In the genomic region with DNA sequence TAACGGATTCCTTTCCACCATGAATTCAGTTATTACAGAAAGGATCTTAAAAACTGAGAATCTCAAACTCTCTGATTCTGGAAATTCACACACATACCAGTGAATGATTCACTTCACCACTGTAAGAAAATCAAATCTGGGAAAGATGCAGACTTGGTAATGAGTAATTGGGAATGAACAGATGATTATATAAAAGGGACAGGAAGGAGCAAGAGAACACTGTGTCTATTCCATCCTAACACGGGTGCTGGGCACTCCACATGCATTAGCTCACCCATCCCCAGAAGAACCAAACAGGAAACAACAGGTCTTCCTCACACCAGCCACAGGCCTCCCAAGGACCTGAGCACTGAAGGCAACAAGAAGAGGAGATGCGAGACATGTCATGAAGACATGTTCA, we compare ENCODE assay signal across 13 cellular contexts.
DNase-seq lines count a peak whose midpoint lies in the region; ATAC-seq and TF ChIP-seq lines count a peak whose summit lies in the region.
"Had no signal": no experiment of that assay in that cellular context is flagged by ENCODE, and none has a peak within 500 bp of the region (broad histone marks: within the 10 kb centered on the region; RNA-seq: fewer than 3 reads in every experiment).

No MANE protein-coding gene starts in this region.

- no peaks in the 10 kb centered on the region for H3K79me2 ChIP-seq in SK-N-SH (ENCODE audit: insufficient read depth)

- H3K4me3 ChIP-seq in SK-N-SH (ENCODE audit: low read depth in 2 of 2, low read length in 1 of 2) = no peak overlapping the region
- no peak overlapping the region for H3K4me3 ChIP-seq in suprapubic skin
- H3K4me3 ChIP-seq in neuronal stem cell (ENCODE audit: low read length in 2 of 2) = no peak overlapping the region

- TF ChIP-seq EP300 in SK-N-SH (IDR thresholded peaks at IDR 0.05; ENCODE audit: borderline replicate concordance in 1 of 2, low read depth in 1 of 2, low read length in 1 of 2) (no peak), suprapubic skin (IDR thresholded peaks at IDR 0.05) (no peak)

- H3K27me3 ChIP-seq in SK-N-SH (ENCODE audit: insufficient read depth) (no peaks in the 10 kb centered on the region), suprapubic skin (no peaks in the 10 kb centered on the region), neuronal stem cell (ENCODE audit: control insufficient read depth in 3 of 3, insufficient read depth in 3 of 3, low read depth in 1 of 3, low read length in 3 of 3) (peaks cover 0 to 2% (median 2%) of the 10 kb centered on the region in 3 experiments)

- no peaks in the 10 kb centered on the region for H3K79me1 ChIP-seq in neuronal stem cell (ENCODE audit: low read depth, low read length)

- H3K9me3 ChIP-seq in SK-N-SH = no peaks in the 10 kb centered on the region
- no peaks in the 10 kb centered on the region for H3K9me3 ChIP-seq in suprapubic skin
- H3K9me3 ChIP-seq in neuronal stem cell (replicated peaks in 1 of 2; ENCODE audit: control insufficient read depth in 2 of 2, insufficient read depth in 1 of 2, low read depth in 1 of 2, low read length in 2 of 2) = no peaks in the 10 kb centered on the region

- H3K9ac ChIP-seq in SK-N-SH (no peak overlapping the region; the same call in 1 of the 2 replicates), neuronal stem cell (ENCODE audit: low read depth, low read length, poor library complexity) (no peak overlapping the region)
- H3K9ac ChIP-seq: parathyroid adenoma had no signal

- H3K9me2 ChIP-seq in SK-N-SH = no peaks in the 10 kb centered on the region

- no peaks in the 10 kb centered on the region for H3K36me3 ChIP-seq in SK-N-SH (replicated peaks in 1 of 2; ENCODE audit: control insufficient read depth in 1 of 2, insufficient read depth in 2 of 2, low read length in 1 of 2)
- no peaks in the 10 kb centered on the region for H3K36me3 ChIP-seq in suprapubic skin
- H3K36me3 ChIP-seq in neuronal stem cell (replicated peaks in 1 of 2; ENCODE audit: control insufficient read depth in 2 of 2, insufficient read depth in 2 of 2, low read length in 2 of 2) = no peaks in the 10 kb centered on the region

- H3K4me2 ChIP-seq in SK-N-SH (peak overlapping the region; percentile 24), neuronal stem cell (ENCODE audit: insufficient read depth, low read length, poor library complexity, severe bottlenecking) (no peak overlapping the region)

- no peak for TF ChIP-seq CTCF in SK-N-SH (IDR thresholded peaks at IDR 0.05)
- no peak for TF ChIP-seq CTCF in suprapubic skin (IDR thresholded peaks at IDR 0.05)

- POLR2A ChIA-PET in SK-N-SH (lab: Yijun Ruan, JAX) = no interaction called here

- H2AFZ ChIP-seq in SK-N-SH (ENCODE audit: low read depth) = 0 out of 2 replicates have a peak overlapping the region, but pooled peaks have one; percentile 18
- H2AFZ ChIP-seq in neuronal stem cell (ENCODE audit: low read length) = no peak overlapping the region
- H2AFZ ChIP-seq: parathyroid adenoma had no signal

- H2BK15ac ChIP-seq in neuronal stem cell (ENCODE audit: low read length) = no peak overlapping the region

- H2BK12ac ChIP-seq in neuronal stem cell (ENCODE audit: low read length) = no peak overlapping the region

- H2BK5ac ChIP-seq in neuronal stem cell (ENCODE audit: low read length) = no peak overlapping the region

- 63% methylated on average over 3 of the region's 3 CpGs for WGBS in SK-N-SH (ENCODE audit: low lambda C conversion rate)
- 65% methylated on average over 3 of the region's 3 CpGs for WGBS in suprapubic skin
- WGBS in neuronal stem cell (ENCODE audit: extremely low coverage in 2 of 2, insufficient read length in 2 of 2, insufficient replicate concordance in 1 of 2), 2 donors = no CpG with 5 or more reads among the region's 3 CpGs

- H4K20me1 ChIP-seq in SK-N-SH (ENCODE audit: insufficient read depth) = no peaks in the 10 kb centered on the region

- no peak for TF ChIP-seq RAD21 in SK-N-SH (IDR thresholded peaks at IDR 0.05; ENCODE audit: low read length)

- ATAC-seq in SK-N-SH treated with all-trans-retinoic acid at 6 μM for 48 hours = no peak

- peak overlapping the region in 1 of 2 experiments; percentile 64; a peak in 2 of 4 replicates for H3K27ac ChIP-seq in SK-N-SH (ENCODE audit: low read depth in 2 of 2, low read length in 1 of 2)
- peak overlapping the region; percentile 67 for H3K27ac ChIP-seq in suprapubic skin
- H3K27ac ChIP-seq in neuronal stem cell (replicated peaks; ENCODE audit: low read length) = no peak overlapping the region
- H3K27ac ChIP-seq: 22Rv1, parathyroid adenoma had no signal

- H2AK5ac ChIP-seq in neuronal stem cell (ENCODE audit: low read depth, low read length) = no peak overlapping the region

- H4K91ac ChIP-seq in neuronal stem cell (ENCODE audit: low read depth, low read length, poor library complexity) = no peak overlapping the region

- no peak for TF ChIP-seq POLR2A in suprapubic skin (IDR thresholded peaks at IDR 0.05)

- H3K4me1 ChIP-seq in SK-N-SH (ENCODE audit: control insufficient read depth in 1 of 2, insufficient read depth in 2 of 2, low read depth in 1 of 2, low read length in 1 of 2) = no peaks in the 10 kb centered on the region
- H3K4me1 ChIP-seq in suprapubic skin = peaks cover 21% of the 10 kb centered on the region
- no peaks in the 10 kb centered on the region for H3K4me1 ChIP-seq in neuronal stem cell (ENCODE audit: control insufficient read depth in 2 of 2, insufficient read depth in 1 of 2, low read depth in 1 of 2, low read length in 2 of 2)

- H3F3A ChIP-seq in SK-N-SH (replicated peaks; ENCODE audit: insufficient read depth) = peaks cover 7% of the 10 kb centered on the region

- H3K14ac ChIP-seq in neuronal stem cell (ENCODE audit: low read length) = no peak overlapping the region

- no peak overlapping the region for H3K4ac ChIP-seq in neuronal stem cell (ENCODE audit: low read length)

- DNase-seq in SK-N-SH = no peak
- peak; percentile 74 for DNase-seq in amniotic epithelial cell (ENCODE audit: low read depth)
- peak; percentile 91 for DNase-seq in glomerular visceral epithelial cell (ENCODE audit: extremely low spot score)
- no peak for DNase-seq in suprapubic skin (ENCODE audit: low spot score in 2 of 2)
- no peak for DNase-seq in neuronal stem cell (ENCODE audit: low spot score)
- no peak for DNase-seq in HT-29 (ENCODE audit: low spot score)
- no peak for DNase-seq in NOMO-1 treated with DMSO at 0.1 percent for 48 hours (lab: John Stamatoyannopoulos, UW; ENCODE audit: unreplicated experiment)
- DNase-seq: activated CD8-positive, alpha-beta memory T cell treated with anti-CD3 and anti-CD28 coated beads, Interleukin-2, amount 50 U/mL, for 4 hours; KG1; NCI-H526 treated with DMSO at 0.1 percent for 48 hours had no signal

- no peak overlapping the region for H3K18ac ChIP-seq in neuronal stem cell (ENCODE audit: low read length)

- H4K8ac ChIP-seq in neuronal stem cell (ENCODE audit: low read depth, low read length) = no peak overlapping the region

- no peak overlapping the region for H2BK120ac ChIP-seq in neuronal stem cell (ENCODE audit: low read depth, low read length)

- CTCF ChIA-PET in SK-N-SH (lab: Yijun Ruan, JAX) = interaction anchor here (1.1 kb wide), 1 partner anchor 12 kb away, joined by 3 read pairs; no protein-coding TSS in a partner anchor

- no peak overlapping the region for H3K23ac ChIP-seq in neuronal stem cell (ENCODE audit: low read depth, low read length, poor library complexity)

TF ChIP-seq in SK-N-SH, 30 proteins besides CTCF, POLR2A, EP300 and RAD21:
- TF ChIP-seq GATA2 (CRISPR knock-in tag; IDR thresholded peaks at IDR 0.05) (no peak), JUND (IDR thresholded peaks at IDR 0.05) (0 out of 2 replicates have a peak, but pooled peaks have one; percentile 6), FOSL2 (IDR thresholded peaks at IDR 0.05; ENCODE audit: borderline replicate concordance, low read depth) (peak; percentile 42; the same call in 1 of the 2 replicates)
- TF ChIP-seq, protein P1, sequence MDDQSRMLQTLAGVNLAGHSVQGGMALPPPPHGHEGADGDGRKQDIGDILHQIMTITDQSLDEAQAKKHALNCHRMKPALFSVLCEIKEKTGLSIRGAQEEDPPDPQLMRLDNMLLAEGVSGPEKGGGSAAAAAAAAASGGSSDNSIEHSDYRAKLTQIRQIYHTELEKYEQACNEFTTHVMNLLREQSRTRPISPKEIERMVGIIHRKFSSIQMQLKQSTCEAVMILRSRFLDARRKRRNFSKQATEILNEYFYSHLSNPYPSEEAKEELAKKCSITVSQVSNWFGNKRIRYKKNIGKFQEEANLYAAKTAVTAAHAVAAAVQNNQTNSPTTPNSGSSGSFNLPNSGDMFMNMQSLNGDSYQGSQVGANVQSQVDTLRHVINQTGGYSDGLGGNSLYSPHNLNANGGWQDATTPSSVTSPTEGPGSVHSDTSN (IDR thresholded peaks at IDR 0.05) = peak; percentile 9; the same call in 1 of the 2 replicates

TF ChIP-seq in SK-N-SH treated with all-trans-retinoic acid at 6 μM for 48 hours, 23 proteins besides CTCF, POLR2A, EP300 and RAD21 (continues in another document):
- no peak for TF ChIP-seq ISL1 (CRISPR knock-in tag; IDR thresholded peaks at IDR 0.05)
- TF ChIP-seq ZFP3 (CRISPR knock-in tag; IDR thresholded peaks at IDR 0.05) = no peak
- TF ChIP-seq ZNF8 (CRISPR knock-in tag; IDR thresholded peaks at IDR 0.05) = no peak
- TF ChIP-seq PPARA (CRISPR knock-in tag; IDR thresholded peaks at IDR 0.05; ENCODE audit: borderline replicate concordance) = no peak
- no peak for TF ChIP-seq ARNTL (CRISPR knock-in tag; IDR thresholded peaks at IDR 0.05; ENCODE audit: borderline replicate concordance, low read depth)
- TF ChIP-seq, protein P2, sequence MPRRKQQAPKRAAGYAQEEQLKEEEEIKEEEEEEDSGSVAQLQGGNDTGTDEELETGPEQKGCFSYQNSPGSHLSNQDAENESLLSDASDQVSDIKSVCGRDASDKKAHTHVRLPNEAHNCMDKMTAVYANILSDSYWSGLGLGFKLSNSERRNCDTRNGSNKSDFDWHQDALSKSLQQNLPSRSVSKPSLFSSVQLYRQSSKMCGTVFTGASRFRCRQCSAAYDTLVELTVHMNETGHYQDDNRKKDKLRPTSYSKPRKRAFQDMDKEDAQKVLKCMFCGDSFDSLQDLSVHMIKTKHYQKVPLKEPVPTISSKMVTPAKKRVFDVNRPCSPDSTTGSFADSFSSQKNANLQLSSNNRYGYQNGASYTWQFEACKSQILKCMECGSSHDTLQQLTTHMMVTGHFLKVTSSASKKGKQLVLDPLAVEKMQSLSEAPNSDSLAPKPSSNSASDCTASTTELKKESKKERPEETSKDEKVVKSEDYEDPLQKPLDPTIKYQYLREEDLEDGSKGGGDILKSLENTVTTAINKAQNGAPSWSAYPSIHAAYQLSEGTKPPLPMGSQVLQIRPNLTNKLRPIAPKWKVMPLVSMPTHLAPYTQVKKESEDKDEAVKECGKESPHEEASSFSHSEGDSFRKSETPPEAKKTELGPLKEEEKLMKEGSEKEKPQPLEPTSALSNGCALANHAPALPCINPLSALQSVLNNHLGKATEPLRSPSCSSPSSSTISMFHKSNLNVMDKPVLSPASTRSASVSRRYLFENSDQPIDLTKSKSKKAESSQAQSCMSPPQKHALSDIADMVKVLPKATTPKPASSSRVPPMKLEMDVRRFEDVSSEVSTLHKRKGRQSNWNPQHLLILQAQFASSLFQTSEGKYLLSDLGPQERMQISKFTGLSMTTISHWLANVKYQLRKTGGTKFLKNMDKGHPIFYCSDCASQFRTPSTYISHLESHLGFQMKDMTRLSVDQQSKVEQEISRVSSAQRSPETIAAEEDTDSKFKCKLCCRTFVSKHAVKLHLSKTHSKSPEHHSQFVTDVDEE (CRISPR knock-in tag; IDR thresholded peaks at IDR 0.05) = no peak
- no peak for TF ChIP-seq ZNF70 (CRISPR knock-in tag; IDR thresholded peaks at IDR 0.05)

Comparison
In these comparisons a context has a peak if more than half of its experiments do, and no peak if none do; other contexts are left out.
1. DNase-seq: peak in amniotic epithelial cell (single experiment) and glomerular visceral epithelial cell (single experiment); none in SK-N-SH (single experiment), suprapubic skin (0 of 2), neuronal stem cell (single experiment), HT-29 (single experiment) and NOMO-1 treated with DMSO at 0.1 percent for 48 hours (single experiment).